In the genomic region with DNA sequence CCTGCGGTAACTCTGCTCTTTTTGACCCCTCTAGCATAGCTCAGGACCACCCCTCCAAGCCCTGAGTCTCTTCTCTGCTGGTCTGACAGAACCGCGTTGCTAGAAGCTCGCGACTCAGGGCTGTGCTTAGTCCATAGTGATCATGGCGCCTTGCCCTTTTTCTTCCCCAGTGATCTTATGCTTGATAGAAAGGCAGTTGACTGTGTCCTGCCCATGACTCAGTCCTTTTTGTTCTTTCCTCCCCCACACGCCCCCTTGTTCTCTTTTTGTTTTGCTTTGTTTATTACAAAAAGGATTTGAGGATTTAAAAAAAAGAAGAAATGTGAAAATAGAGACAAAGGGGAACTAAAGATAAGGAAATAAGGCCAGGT, we compare ENCODE assay signal across 19 cellular contexts. TPM values are rescaled to one million over a fixed set of nuclear protein-coding genes. Genes with fewer than 3 reads are reported as not detected.
DNase-seq lines count a peak whose midpoint lies in the region; ATAC-seq and TF ChIP-seq lines count a peak whose summit lies in the region.
"Had no signal": no experiment of that assay in that cellular context is flagged by ENCODE, and none has a peak within 500 bp of the region (broad histone marks: within the 10 kb centered on the region; RNA-seq: fewer than 3 reads in every experiment).

No MANE protein-coding gene starts in this region.

- peaks cover 13% of the 10 kb centered on the region for H3K36me3 Mint-ChIP-seq in activated naive CD8-positive, alpha-beta T cell
- peaks cover 65% of the 10 kb centered on the region for H3K36me3 Mint-ChIP-seq in activated naive CD8-positive, alpha-beta T cell treated with anti-CD3 and anti-CD28 coated beads, Interleukin-2, amount 50 U/mL, for 24 hours (ENCODE audit: low read depth)

- no peak overlapping the region for H3K4me3 Mint-ChIP-seq in activated naive CD8-positive, alpha-beta T cell
- no peak overlapping the region for H3K4me3 Mint-ChIP-seq in activated naive CD8-positive, alpha-beta T cell treated with anti-CD3 and anti-CD28 coated beads, Interleukin-2, amount 50 U/mL, for 24 hours
- H3K4me3 Mint-ChIP-seq: effector memory CD8-positive, alpha-beta T cell; T-helper 17 cell had no signal

- no peak for ATAC-seq in activated naive CD8-positive, alpha-beta T cell treated with anti-CD3 and anti-CD28 coated beads, Interleukin-2, amount 50 U/mL, for 24 hours
- no peak for ATAC-seq in sciatic nerve
- ATAC-seq: effector memory CD8-positive, alpha-beta T cell; left lung; mucosa of descending colon; Right ventricle myocardium inferior; T-helper 17 cell had no signal

- H3K27me3 Mint-ChIP-seq in activated naive CD8-positive, alpha-beta T cell, result no peaks in the 10 kb centered on the region
- H3K27me3 Mint-ChIP-seq in activated naive CD8-positive, alpha-beta T cell treated with anti-CD3 and anti-CD28 coated beads, Interleukin-2, amount 50 U/mL, for 24 hours, result no peaks in the 10 kb centered on the region
- H3K27me3 Mint-ChIP-seq: effector memory CD8-positive, alpha-beta T cell; T-helper 17 cell had no signal

- DNase-seq in activated naive CD8-positive, alpha-beta T cell treated with anti-CD3 and anti-CD28 coated beads, Interleukin-2, amount 50 U/mL, for 24 hours, result no peak
- DNase-seq in MV-4-11 (lab: John Stamatoyannopoulos, UW) (peak; percentile 86), caudate nucleus (lab: John Stamatoyannopoulos, UW) (no peak), amniotic stem cell (lab: John Stamatoyannopoulos, UW) (no peak), sciatic nerve (ENCODE audit: low spot score) (no peak), GM13977 (ENCODE audit: low spot score) (no peak), A172 (ENCODE audit: low spot score) (no peak)
- DNase-seq: activated CD4-positive, CD25-positive, alpha-beta regulatory T cell; effector memory CD8-positive, alpha-beta T cell; glutamatergic neuron; left lung; mucosa of descending colon; NCI-H1105; NCI-H524; retina; T-helper 17 cell had no signal

- H3K27ac Mint-ChIP-seq in activated naive CD8-positive, alpha-beta T cell, result peak overlapping the region; percentile 81
- no peak overlapping the region for H3K27ac Mint-ChIP-seq in activated naive CD8-positive, alpha-beta T cell treated with anti-CD3 and anti-CD28 coated beads, Interleukin-2, amount 50 U/mL, for 24 hours
- H3K27ac Mint-ChIP-seq: T-helper 17 cell had no signal

- no peak for TF ChIP-seq CTCF in GM13977 (IDR thresholded peaks at IDR 0.05; ENCODE audit: extremely low read depth, insufficient read depth, missing control alignments)

- peak overlapping the region; percentile 37 for H3K27ac ChIP-seq in caudate nucleus (ENCODE audit: low read depth, low read length)
- H3K27ac ChIP-seq: suprapubic skin had no signal

- intact Hi-C loops in sciatic nerve (cut with DNase I), result no loop called here

- in situ Hi-C loops in GM13977 (cut with MboI; ENCODE audit: low pct_unique_long_range_greater_than_20kb, low sequenced_read_pairs, unreplicated experiment), result no loop called here

- no peaks in the 10 kb centered on the region for H3K9me3 Mint-ChIP-seq in activated naive CD8-positive, alpha-beta T cell (ENCODE audit: low read depth)
- H3K9me3 Mint-ChIP-seq in activated naive CD8-positive, alpha-beta T cell treated with anti-CD3 and anti-CD28 coated beads, Interleukin-2, amount 50 U/mL, for 24 hours, result no peaks in the 10 kb centered on the region
- H3K9me3 Mint-ChIP-seq: effector memory CD8-positive, alpha-beta T cell had no signal

- peaks cover 76% of the 10 kb centered on the region for H3K4me1 Mint-ChIP-seq in activated naive CD8-positive, alpha-beta T cell (ENCODE audit: low read depth)
- peaks cover 73% of the 10 kb centered on the region for H3K4me1 Mint-ChIP-seq in activated naive CD8-positive, alpha-beta T cell treated with anti-CD3 and anti-CD28 coated beads, Interleukin-2, amount 50 U/mL, for 24 hours

RNA-seq across cellular contexts. Expression of a gene that starts 17.5 kb away (rescaled TPM):
- total RNA-seq in sciatic nerve, result 22.3 TPM
- 4.7 and 5.2 TPM in 2 replicates for total RNA-seq in A172 (2014; rRNA removed; shearing (Covaris generic))

RNA-seq across cellular contexts. Expression of a gene that starts 18.9 kb away (rescaled TPM):
- total RNA-seq in sciatic nerve, result 0.94 TPM
- total RNA-seq in A172 (2014; rRNA removed; shearing (Covaris generic)), result 0.05 and 0.24 TPM in 2 replicates

RNA-seq across cellular contexts. Expression of a gene that starts 56.8 kb away (rescaled TPM):
- 19.1 TPM for total RNA-seq in sciatic nerve
- 24.7 and 29.2 TPM in 2 replicates for total RNA-seq in A172 (2014; rRNA removed; shearing (Covaris generic))
